ENCODE assay signal across 8 cellular contexts in the genomic region with DNA sequence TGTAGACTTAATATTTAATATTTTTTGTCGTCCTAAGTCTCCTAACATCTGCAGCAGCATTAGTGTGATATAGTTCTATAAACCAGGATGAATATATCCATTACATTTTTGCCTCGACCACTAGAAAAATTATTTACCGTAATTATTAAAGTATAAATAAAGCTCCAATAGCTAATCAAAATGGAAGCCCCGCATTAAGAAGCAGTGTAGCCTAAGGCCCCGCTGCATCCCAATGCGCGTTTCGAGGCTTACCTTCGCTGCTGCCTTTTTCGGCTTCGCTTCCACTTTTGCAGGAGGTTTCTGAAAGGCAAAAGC. TPM values are rescaled to one million over a fixed set of nuclear protein-coding genes. Genes with fewer than 3 reads are reported as not detected.
A peak's percentile ranks its signal among the peaks of the same experiment; 100 is the strongest.
DNase-seq lines count a peak whose midpoint lies in the region; ATAC-seq and TF ChIP-seq lines count a peak whose summit lies in the region.

No MANE protein-coding gene starts in this region.

- H3K4me3 Mint-ChIP-seq in activated T-helper 2 cell treated with anti-CD3 and anti-CD28 coated beads, Interferon-gamma antibody, Interleukin-2, Interleukin-4, amounts not matched to agents 10 μg/mL and 5 μg/mL and 100 μg/mL, durations not matched to agents 14 hours and 24 hours and 36 hours (ENCODE audit: low read depth) = peak overlapping the region; percentile 81

- peaks cover 46% of the 10 kb centered on the region for H3K36me3 Mint-ChIP-seq in activated T-helper 2 cell treated with anti-CD3 and anti-CD28 coated beads, Interferon-gamma antibody, Interleukin-2, Interleukin-4, amounts not matched to agents 10 μg/mL and 5 μg/mL and 100 μg/mL, durations not matched to agents 14 hours and 24 hours and 36 hours (ENCODE audit: low read depth)

- peak overlapping the region; percentile 95 for H3K4me3 ChIP-seq in iPS-18c (ENCODE audit: insufficient read depth, low read depth, low read length)

- intact Hi-C loops in activated T-helper 2 cell treated with anti-CD3 and anti-CD28 coated beads, Interferon-gamma antibody, Interleukin-2, Interleukin-4, amounts not matched to agents 10 μg/mL and 5 μg/mL and 100 μg/mL, durations not matched to agents 14 hours and 24 hours and 36 hours (cut with micrococcal nuclease) = loop anchor here (2.0 kb wide), 2 partner anchors 97 to 165 kb away; partner anchors contain the start of genes LCA5L and PSMG1

- ATAC-seq in HG02852 (IDR thresholded peaks at IDR 0.05; ENCODE audit: unreplicated experiment) = peak; percentile 6

- no peaks in the 10 kb centered on the region for H3K9me3 Mint-ChIP-seq in activated T-helper 2 cell treated with anti-CD3 and anti-CD28 coated beads, Interferon-gamma antibody, Interleukin-2, Interleukin-4, amounts not matched to agents 10 μg/mL and 5 μg/mL and 100 μg/mL, durations not matched to agents 14 hours and 24 hours and 36 hours

- H3K27ac Mint-ChIP-seq in activated T-helper 2 cell treated with anti-CD3 and anti-CD28 coated beads, Interferon-gamma antibody, Interleukin-2, Interleukin-4, amounts not matched to agents 10 μg/mL and 5 μg/mL and 100 μg/mL, durations not matched to agents 14 hours and 24 hours and 36 hours = peak overlapping the region; percentile 86

- no peak for TF ChIP-seq CTCF in C4-2B (conservative IDR thresholded peaks at IDR 0.05)

- H3K27ac ChIP-seq in C4-2B = peak overlapping the region; percentile 94
- H3K27ac ChIP-seq in temporal lobe (ENCODE audit: low read depth, low read length) = peak overlapping the region; percentile 50

- H3K4me1 Mint-ChIP-seq in activated T-helper 2 cell treated with anti-CD3 and anti-CD28 coated beads, Interferon-gamma antibody, Interleukin-2, Interleukin-4, amounts not matched to agents 10 μg/mL and 5 μg/mL and 100 μg/mL, durations not matched to agents 14 hours and 24 hours and 36 hours (ENCODE audit: low read depth) = peaks cover 39% of the 10 kb centered on the region

- no peaks in the 10 kb centered on the region for H3K9me3 ChIP-seq in iPS-18c (ENCODE audit: control insufficient read depth, insufficient read depth, low read length)

- H3K27me3 Mint-ChIP-seq in activated T-helper 2 cell treated with anti-CD3 and anti-CD28 coated beads, Interferon-gamma antibody, Interleukin-2, Interleukin-4, amounts not matched to agents 10 μg/mL and 5 μg/mL and 100 μg/mL, durations not matched to agents 14 hours and 24 hours and 36 hours (ENCODE audit: low read depth) = peaks cover 4% of the 10 kb centered on the region

- DNase-seq in activated T-helper 2 cell treated with anti-CD3 and anti-CD28 coated beads, Interferon-gamma antibody, Interleukin-2, Interleukin-4, amounts not matched to agents 10 μg/mL and 5 μg/mL and 100 μg/mL, durations not matched to agents 14 hours and 24 hours and 36 hours (ENCODE audit: low spot score) = no peak
- no peak for DNase-seq in epidermal melanocyte (ENCODE audit: insufficient read length, low spot score)
- no peak for DNase-seq in NCI-H2227 (lab: John Stamatoyannopoulos, UW; ENCODE audit: unreplicated experiment)
- no peak for DNase-seq in SHP77 treated with DMSO at 0.1 percent for 48 hours (lab: John Stamatoyannopoulos, UW)

RNA-seq across cellular contexts. Expression of gene HMGN1, which starts 0.9 kb away (rescaled TPM):
- 398 TPM in 2 replicates for total RNA-seq in activated T-helper 2 cell treated with anti-CD3 and anti-CD28 coated beads, Interferon-gamma antibody, Interleukin-2, Interleukin-4, amounts not matched to agents 10 μg/mL and 5 μg/mL and 100 μg/mL, durations not matched to agents 14 hours and 24 hours and 36 hours
- 127 TPM for total RNA-seq in temporal lobe

RNA-seq across cellular contexts. Expression of gene BRWD1, which starts 34.6 kb away (rescaled TPM):
- 34.8 and 36.0 TPM in 2 replicates for total RNA-seq in activated T-helper 2 cell treated with anti-CD3 and anti-CD28 coated beads, Interferon-gamma antibody, Interleukin-2, Interleukin-4, amounts not matched to agents 10 μg/mL and 5 μg/mL and 100 μg/mL, durations not matched to agents 14 hours and 24 hours and 36 hours
- 189 TPM for total RNA-seq in temporal lobe
